Comparison of ENCODE assay signal across 29 cellular contexts in the genomic region with DNA sequence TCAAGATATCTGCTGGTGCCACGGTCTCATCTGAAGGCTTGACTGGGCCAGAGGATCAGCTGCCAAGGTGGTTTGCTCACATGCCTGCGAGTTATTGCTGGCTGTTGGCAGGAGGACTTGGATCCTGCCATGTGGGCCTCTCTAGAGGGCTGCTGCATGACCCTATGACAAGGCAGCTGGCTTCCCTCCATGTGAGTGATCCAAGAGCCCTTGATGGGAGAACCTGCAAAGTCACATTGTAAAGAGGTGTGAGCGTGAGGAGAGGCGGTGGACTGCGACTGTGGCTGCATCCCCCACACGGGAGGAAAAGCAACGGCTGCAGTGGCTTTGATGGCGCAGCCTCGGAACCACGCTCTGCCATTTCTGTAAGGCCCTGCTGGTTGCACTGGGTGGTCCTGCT. TPM values are rescaled to one million over a fixed set of nuclear protein-coding genes. Genes with fewer than 3 reads are reported as not detected.
"Had no signal": no experiment of that assay in that cellular context is flagged by ENCODE, and none has a peak within 500 bp of the region (broad histone marks: within the 10 kb centered on the region; RNA-seq: fewer than 3 reads in every experiment).

No MANE protein-coding gene starts in this region.

- H3K4me3 ChIP-seq: hepatocyte, left lung, lung, testis had no signal

- DNase-seq: activated CD4-positive, alpha-beta T cell treated with anti-CD3 and anti-CD28 coated beads, Interleukin-2, amount 10 ng/mL, durations not matched to agents 7 days and 5 days; activated CD8-positive, alpha-beta memory T cell treated with anti-CD3 and anti-CD28 coated beads, Interleukin-2, amount 10 ng/mL, durations not matched to agents 7 days and 5 days; activated CD8-positive, alpha-beta T cell treated with anti-CD3 and anti-CD28 coated beads for 36 hours; activated gamma-delta T cell; activated T-cell treated with anti-CD3 and anti-CD28 coated beads for 4 hours; aorta; brain microvascular endothelial cell; central memory CD4-positive, alpha-beta T cell; dermis blood vessel endothelial cell; effector CD8-positive, alpha-beta T cell; foreskin melanocyte; immature natural killer cell; midbrain; natural killer cell; occipital lobe; stimulated activated CD4-positive, alpha-beta T cell treated with anti-CD3 and anti-CD28 coated beads, Interleukin-4, amount 100 ng/mL, for 1 hour; stimulated activated naive CD4-positive, alpha-beta T cell; SW 1271; T-helper 17 cell; testis had no signal

- H3K36me3 ChIP-seq: brain microvascular endothelial cell, left lung had no signal

- H3K36me3 Mint-ChIP-seq: activated CD8-positive, alpha-beta memory T cell treated with anti-CD3 and anti-CD28 coated beads, Interleukin-2, amount 10 ng/mL, durations not matched to agents 7 days and 5 days; activated naive CD4-positive, alpha-beta T cell treated with anti-CD3 and anti-CD28 coated beads, Interleukin-2, amount 50 U/mL, for 72 hours; immature natural killer cell; natural killer cell; type B pancreatic cell had no signal

- ATAC-seq: activated CD4-positive, CD25-positive, alpha-beta regulatory T cell treated with anti-CD3 and anti-CD28 coated beads, Interleukin-2, amount 50 U/mL, for 24 hours; activated CD8-positive, alpha-beta memory T cell treated with anti-CD3 and anti-CD28 coated beads, Interleukin-2, amount 10 ng/mL, durations not matched to agents 7 days and 5 days; activated CD8-positive, alpha-beta T cell treated with anti-CD3 and anti-CD28 coated beads for 36 hours; activated naive CD4-positive, alpha-beta T cell treated with anti-CD3 and anti-CD28 coated beads, Interleukin-2, amount 50 U/mL, for 72 hours; left lung; natural killer cell; T-helper 17 cell had no signal

- H2AFZ ChIP-seq: hepatocyte had no signal

- H3K27me3 ChIP-seq: brain microvascular endothelial cell, hepatocyte, testis had no signal

- H3K9me3 Mint-ChIP-seq: activated CD4-positive, alpha-beta T cell treated with anti-CD3 and anti-CD28 coated beads, Interleukin-2, amount 10 ng/mL, durations not matched to agents 7 days and 5 days; activated CD8-positive, alpha-beta T cell treated with anti-CD3 and anti-CD28 coated beads for 36 hours; activated naive CD4-positive, alpha-beta T cell treated with anti-CD3 and anti-CD28 coated beads, Interleukin-2, amount 50 U/mL, for 72 hours; immature natural killer cell; natural killer cell had no signal

- H3K27ac ChIP-seq: brain microvascular endothelial cell, hepatocyte, left lung, testis had no signal

- H3K4me3 Mint-ChIP-seq: activated CD4-positive, alpha-beta T cell treated with anti-CD3 and anti-CD28 coated beads, Interleukin-2, amount 10 ng/mL, durations not matched to agents 7 days and 5 days; activated CD8-positive, alpha-beta memory T cell treated with anti-CD3 and anti-CD28 coated beads, Interleukin-2, amount 10 ng/mL, durations not matched to agents 7 days and 5 days; activated CD8-positive, alpha-beta T cell treated with anti-CD3 and anti-CD28 coated beads for 36 hours; natural killer cell; T-helper 17 cell; type B pancreatic cell had no signal

- H3K27me3 Mint-ChIP-seq: activated CD4-positive, alpha-beta T cell treated with anti-CD3 and anti-CD28 coated beads, Interleukin-2, amount 10 ng/mL, durations not matched to agents 7 days and 5 days; activated CD8-positive, alpha-beta memory T cell treated with anti-CD3 and anti-CD28 coated beads, Interleukin-2, amount 10 ng/mL, durations not matched to agents 7 days and 5 days; activated CD8-positive, alpha-beta T cell treated with anti-CD3 and anti-CD28 coated beads for 36 hours; T-helper 17 cell had no signal

- H3K27ac Mint-ChIP-seq: activated CD4-positive, alpha-beta T cell treated with anti-CD3 and anti-CD28 coated beads, Interleukin-2, amount 10 ng/mL, durations not matched to agents 7 days and 5 days; activated CD8-positive, alpha-beta memory T cell treated with anti-CD3 and anti-CD28 coated beads, Interleukin-2, amount 10 ng/mL, durations not matched to agents 7 days and 5 days; activated CD8-positive, alpha-beta T cell treated with anti-CD3 and anti-CD28 coated beads for 36 hours; natural killer cell; T-helper 17 cell; type B pancreatic cell had no signal

- H3K9me3 ChIP-seq: left lung, testis had no signal

- H3K4me2 ChIP-seq: hepatocyte had no signal

RNA-seq across cellular contexts. Expression of a gene that starts 4.0 kb away (rescaled TPM):
- total RNA-seq: activated CD4-positive, alpha-beta T cell treated with anti-CD3 and anti-CD28 coated beads, Interleukin-2, amount 10 ng/mL, durations not matched to agents 7 days and 5 days; activated CD8-positive, alpha-beta memory T cell treated with anti-CD3 and anti-CD28 coated beads, Interleukin-2, amount 10 ng/mL, durations not matched to agents 7 days and 5 days; activated CD8-positive, alpha-beta T cell treated with anti-CD3 and anti-CD28 coated beads for 36 hours; activated naive CD4-positive, alpha-beta T cell treated with anti-CD3 and anti-CD28 coated beads, Interleukin-2, amount 50 U/mL, for 72 hours; aorta; dermis blood vessel endothelial cell; hepatocyte; left lung; lung; natural killer cell; occipital lobe; renal cortical epithelial cell; T-helper 17 cell had no signal
- polyA plus RNA-seq: hepatocyte, immature natural killer cell had no signal

RNA-seq across cellular contexts. Expression of a gene that starts 49.3 kb away (rescaled TPM):
- total RNA-seq: activated CD4-positive, alpha-beta T cell treated with anti-CD3 and anti-CD28 coated beads, Interleukin-2, amount 10 ng/mL, durations not matched to agents 7 days and 5 days; activated CD8-positive, alpha-beta memory T cell treated with anti-CD3 and anti-CD28 coated beads, Interleukin-2, amount 10 ng/mL, durations not matched to agents 7 days and 5 days; activated CD8-positive, alpha-beta T cell treated with anti-CD3 and anti-CD28 coated beads for 36 hours; activated naive CD4-positive, alpha-beta T cell treated with anti-CD3 and anti-CD28 coated beads, Interleukin-2, amount 50 U/mL, for 72 hours; hepatocyte; kidney epithelial cell; left lung; natural killer cell; renal cortical epithelial cell; T-helper 17 cell had no signal
- polyA plus RNA-seq: adipose tissue, hepatocyte, immature natural killer cell, lung had no signal

RNA-seq across cellular contexts. Expression of a gene that starts 59.1 kb away (rescaled TPM):
- total RNA-seq: activated naive CD4-positive, alpha-beta T cell treated with anti-CD3 and anti-CD28 coated beads, Interleukin-2, amount 50 U/mL, for 72 hours; kidney epithelial cell; renal cortical epithelial cell; T-helper 17 cell had no signal
- polyA plus RNA-seq: immature natural killer cell had no signal
